ENCODE assay signal across 8 cellular contexts in genomic region chr9:136119259-136120118, GRCh38. TPM values are rescaled to one million over a fixed set of nuclear protein-coding genes. Genes with fewer than 3 reads are reported as not detected.
DNase-seq lines count a peak whose midpoint lies in the region; ATAC-seq and TF ChIP-seq lines count a peak whose summit lies in the region.

No MANE protein-coding gene starts in this region.

- H3K27ac ChIP-seq in BLaER1 (peak overlapping the region; percentile 91), thymus (ENCODE audit: low read depth) (peak overlapping the region; percentile 96)

- 11 to 15% methylated on average over 23 to 27 of the region's 50 CpGs for WGBS in lower leg skin, 2 donors
- WGBS in thymus, result 19% methylated on average over 50 of the region's 50 CpGs

- peak overlapping the region; percentile 87 for H3K4me3 ChIP-seq in BLaER1
- H3K4me3 ChIP-seq in choroid plexus epithelial cell (ENCODE audit: low read depth, low read length), result peak overlapping the region; percentile 76
- H3K4me3 ChIP-seq in lower leg skin (ENCODE audit: low read depth, poor library complexity, severe bottlenecking), result peak overlapping the region; percentile 69
- H3K4me3 ChIP-seq in thymus (ENCODE audit: low read length), result peak overlapping the region; percentile 91

- H4K20me1 ChIP-seq in BLaER1, result no peaks in the 10 kb centered on the region

- DNase-seq in OCI-M1 (lab: John Stamatoyannopoulos, UW), result peak; percentile 30
- peak; percentile 37 for DNase-seq in choroid plexus epithelial cell (ENCODE audit: low read depth)
- DNase-seq in lower leg skin (ENCODE audit: low spot score in 2 of 2), result peak in 1 of 2 donors; percentile 36
- DNase-seq in putamen (ENCODE audit: low spot score), result no peak
- DNase-seq in kidney glomerular epithelial cell (lab: John Stamatoyannopoulos, UW), result no peak

- H3K27me3 ChIP-seq in BLaER1 (no peaks in the 10 kb centered on the region), thymus (ENCODE audit: control insufficient read depth, insufficient read depth) (no peaks in the 10 kb centered on the region)

- TF ChIP-seq POLR2A in lower leg skin (IDR thresholded peaks at IDR 0.05), result no peak

- H3K36me3 ChIP-seq in BLaER1 (peaks cover 28% of the 10 kb centered on the region), thymus (ENCODE audit: control insufficient read depth, insufficient read depth) (peaks cover 21% of the 10 kb centered on the region)

- TF ChIP-seq CTCF in choroid plexus epithelial cell (conservative IDR thresholded peaks at IDR 0.05; ENCODE audit: low read depth, low read length) (peak; percentile 3), lower leg skin (IDR thresholded peaks at IDR 0.05) (no peak)

- intact Hi-C loops in lower leg skin (cut with DNase I; ENCODE audit: low total_unique reads), result no loop called here

- H3K4me1 ChIP-seq in BLaER1, result peaks cover 36% of the 10 kb centered on the region
- H3K4me1 ChIP-seq in thymus (ENCODE audit: control insufficient read depth, insufficient read depth, low read length), result peaks cover 14% of the 10 kb centered on the region

- peak overlapping the region; percentile 91 for H3K9ac ChIP-seq in BLaER1

- H3K4me2 ChIP-seq in BLaER1, result peak overlapping the region; percentile 99

- no peaks in the 10 kb centered on the region for H3K9me3 ChIP-seq in BLaER1
- no peaks in the 10 kb centered on the region for H3K9me3 ChIP-seq in thymus (ENCODE audit: control insufficient read depth)

- peak; percentile 2 for ATAC-seq in GM21576 (IDR thresholded peaks at IDR 0.05; ENCODE audit: unreplicated experiment)

RNA-seq across cellular contexts. Expression of gene TMEM250, which starts 0.8 kb away (rescaled TPM):
- total RNA-seq in lower leg skin, result 10 to 100 TPM; 52.3 to 62.9 (median 55.1) TPM
- 22.4 TPM for polyA plus RNA-seq in thymus

RNA-seq across cellular contexts. Expression of gene NACC2, which starts 24.4 kb away (rescaled TPM):
- 10 to 100 TPM in 3 of 4 donors, 1 to 10 TPM in 1; 9.1 to 17.3 (median 13.4) TPM for total RNA-seq in lower leg skin
- polyA plus RNA-seq in thymus, result 4.4 TPM

Comparison
In these comparisons a context has a peak if more than half of its experiments do, and no peak if none do; other contexts are left out.
1. DNase-seq: peak in OCI-M1 (single experiment) and choroid plexus epithelial cell (single experiment); none in putamen (single experiment) and kidney glomerular epithelial cell (single experiment).
2. Peak in every context shown above with its lines, with median percentiles within 50 percentile points of each other: H3K4me3 ChIP-seq.